In genomic region chr22:35860837-35861236, GRCh38 we compare ENCODE assay signal across 23 cellular contexts.
"Had no signal": no experiment of that assay in that cellular context is flagged by ENCODE, and none has a peak within 500 bp of the region (broad histone marks: within the 10 kb centered on the region; RNA-seq: fewer than 3 reads in every experiment).

No MANE protein-coding gene starts in this region.

- H3K4me3 ChIP-seq: K562, SK-N-MC had no signal

- H3K27me3 Mint-ChIP-seq: activated naive CD8-positive, alpha-beta T cell treated with anti-CD3 and anti-CD28 coated beads, Interleukin-2, amount 50 U/mL, for 24 hours; brain had no signal

- H3K36me3 Mint-ChIP-seq: activated CD4-positive, alpha-beta memory T cell treated with anti-CD3 and anti-CD28 coated beads for 36 hours; activated naive CD4-positive, alpha-beta T cell treated with anti-CD3 and anti-CD28 coated beads, Interleukin-2, amount 50 U/mL, for 72 hours; brain had no signal

- DNase-seq: activated CD4-positive, alpha-beta memory T cell treated with anti-CD3 and anti-CD28 coated beads for 36 hours; activated CD4-positive, alpha-beta T cell treated with anti-CD3 and anti-CD28 coated beads, Interleukin-2, amount 10 ng/mL, durations not matched to agents 7 days and 5 days; activated CD4-positive, CD25-positive, alpha-beta regulatory T cell; activated CD8-positive, alpha-beta memory T cell treated with anti-CD3 and anti-CD28 coated beads for 24 hours; activated effector memory CD4-positive, alpha-beta T cell treated with anti-CD3 and anti-CD28 coated beads, Interleukin-2, amount 50 U/mL, for 16 hours; activated naive CD4-positive, alpha-beta T cell treated with Interleukin-2 at 50 U/mL for 16 hours; activated naive CD8-positive, alpha-beta T cell treated with anti-CD3 and anti-CD28 coated beads, Interleukin-2, amount 50 U/mL, for 24 hours; activated T-cell treated with anti-CD3 and anti-CD28 coated beads, Interleukin-2, amount 50 U/mL, for 4 hours; amniotic stem cell; MV-4-11; NCI-H1105; NCI-H1436; NCI-H1694 treated with DMSO at 0.1 percent for 48 hours; NCI-H2029 treated with DMSO at 0.1 percent for 48 hours; NCI-H510A treated with DMSO at 0.1 percent for 48 hours; NCI-H69; T-helper 1 cell had no signal

- H3K4me1 Mint-ChIP-seq: activated CD4-positive, alpha-beta T cell treated with anti-CD3 and anti-CD28 coated beads, Interleukin-2, amount 10 ng/mL, durations not matched to agents 7 days and 5 days; activated naive CD8-positive, alpha-beta T cell treated with anti-CD3 and anti-CD28 coated beads, Interleukin-2, amount 50 U/mL, for 24 hours had no signal

- H3K27ac ChIP-seq: SK-N-MC, VCaP had no signal

- H3K27ac Mint-ChIP-seq: activated CD4-positive, alpha-beta memory T cell treated with anti-CD3 and anti-CD28 coated beads for 36 hours; activated CD4-positive, alpha-beta T cell treated with anti-CD3 and anti-CD28 coated beads, Interleukin-2, amount 10 ng/mL, durations not matched to agents 7 days and 5 days; activated naive CD4-positive, alpha-beta T cell treated with anti-CD3 and anti-CD28 coated beads, Interleukin-2, amount 50 U/mL, for 72 hours; activated naive CD8-positive, alpha-beta T cell treated with anti-CD3 and anti-CD28 coated beads, Interleukin-2, amount 50 U/mL, for 24 hours had no signal

- H3K4me3 Mint-ChIP-seq: activated CD4-positive, alpha-beta memory T cell treated with anti-CD3 and anti-CD28 coated beads for 36 hours; activated CD4-positive, alpha-beta T cell treated with anti-CD3 and anti-CD28 coated beads, Interleukin-2, amount 10 ng/mL, durations not matched to agents 7 days and 5 days; activated naive CD8-positive, alpha-beta T cell treated with anti-CD3 and anti-CD28 coated beads, Interleukin-2, amount 50 U/mL, for 24 hours; activated T-cell treated with anti-CD3 and anti-CD28 coated beads, Interleukin-2, amount 50 U/mL, for 4 hours; brain had no signal

- H3K9me3 Mint-ChIP-seq: activated CD4-positive, alpha-beta memory T cell treated with anti-CD3 and anti-CD28 coated beads for 36 hours; activated CD4-positive, alpha-beta T cell treated with anti-CD3 and anti-CD28 coated beads, Interleukin-2, amount 10 ng/mL, durations not matched to agents 7 days and 5 days; activated naive CD4-positive, alpha-beta T cell treated with anti-CD3 and anti-CD28 coated beads, Interleukin-2, amount 50 U/mL, for 72 hours; activated naive CD8-positive, alpha-beta T cell treated with anti-CD3 and anti-CD28 coated beads, Interleukin-2, amount 50 U/mL, for 24 hours; activated T-cell treated with anti-CD3 and anti-CD28 coated beads, Interleukin-2, amount 50 U/mL, for 4 hours; brain had no signal

- ATAC-seq: activated naive CD4-positive, alpha-beta T cell treated with anti-CD3 and anti-CD28 coated beads, Interleukin-2, amount 50 U/mL, for 72 hours; activated naive CD8-positive, alpha-beta T cell treated with anti-CD3 and anti-CD28 coated beads, Interleukin-2, amount 50 U/mL, for 24 hours; activated T-cell treated with anti-CD3 and anti-CD28 coated beads, Interleukin-2, amount 50 U/mL, for 4 hours; K562; Right ventricle myocardium inferior had no signal
